In genomic region chr20:46751856-46752255, GRCh38 we compare ENCODE assay signal across 12 cellular contexts. TPM values are rescaled to one million over a fixed set of nuclear protein-coding genes. Genes with fewer than 3 reads are reported as not detected.
DNase-seq lines count a peak whose midpoint lies in the region; ATAC-seq and TF ChIP-seq lines count a peak whose summit lies in the region.
"Had no signal": no experiment of that assay in that cellular context is flagged by ENCODE, and none has a peak within 500 bp of the region (broad histone marks: within the 10 kb centered on the region; RNA-seq: fewer than 3 reads in every experiment).

No MANE protein-coding gene starts in this region.

- H3K4me3 Mint-ChIP-seq in WTC11 = no peak overlapping the region
- H3K4me3 Mint-ChIP-seq in CD4-positive, alpha-beta memory T cell = no peak overlapping the region
- H3K4me3 Mint-ChIP-seq: CD8-positive, alpha-beta memory T cell had no signal

- POLR2A ChIA-PET in WTC11 (lab: Charles Lee) = no interaction called here
- POLR2A ChIA-PET in CD4-positive, alpha-beta memory T cell (lab: Charles Lee; ENCODE audit: partially characterized antibody) = no interaction called here

- 49 to 54% methylated on average over 9 of the region's 9 CpGs for WGBS in testis, 2 donors

- H3K4me3 ChIP-seq in testis = peak overlapping the region in 1 of 2 donors; percentile 30
- H3K4me3 ChIP-seq in CD4-positive, alpha-beta memory T cell (ENCODE audit: low read length in 2 of 2) = no peak overlapping the region
- H3K4me3 ChIP-seq: body of pancreas, pancreas, smooth muscle cell had no signal

- intact Hi-C loops in testis (cut with DNase I; ENCODE audit: low total_unique reads) = loop anchor here (10.0 kb wide), 1 partner anchor 413 kb away; no protein-coding TSS in a partner anchor
- intact Hi-C loops in CD4-positive, alpha-beta memory T cell (cut with micrococcal nuclease) = no loop called here

- DNase-seq in ELR (ENCODE audit: low read depth) (peak; percentile 37), NCI-H524 (lab: John Stamatoyannopoulos, UW) (peak; percentile 91 to 92), WTC11 (ENCODE audit: low spot score) (no peak), testis (peak; percentile 52), NCI-H2196 treated with DMSO at 0.1 percent for 48 hours (lab: John Stamatoyannopoulos, UW; ENCODE audit: unreplicated experiment) (no peak)
- no peak for DNase-seq in CD4-positive, alpha-beta memory T cell
- DNase-seq: activated gamma-delta T cell; body of pancreas; CD8-positive, alpha-beta memory T cell had no signal

- no peaks in the 10 kb centered on the region for H3K9me3 Mint-ChIP-seq in WTC11
- H3K9me3 Mint-ChIP-seq in CD4-positive, alpha-beta memory T cell = peaks cover 0 to 2% (median 0%) of the 10 kb centered on the region in 8 donors
- H3K9me3 Mint-ChIP-seq: CD8-positive, alpha-beta memory T cell had no signal

- H3K4me1 Mint-ChIP-seq in WTC11 = no peaks in the 10 kb centered on the region
- H3K4me1 Mint-ChIP-seq in CD4-positive, alpha-beta memory T cell = peaks cover 0 to 4% (median 1%) of the 10 kb centered on the region in 4 donors
- H3K4me1 Mint-ChIP-seq: CD8-positive, alpha-beta memory T cell had no signal

- TF ChIP-seq CTCF in WTC11 (IDR thresholded peaks at IDR 0.05) = no peak
- no peak for TF ChIP-seq CTCF in testis (IDR thresholded peaks at IDR 0.05)

- H3K27ac ChIP-seq in testis = no peak overlapping the region
- H3K27ac ChIP-seq in CD4-positive, alpha-beta memory T cell (ENCODE audit: low read depth, low read length) = no peak overlapping the region
- H3K27ac ChIP-seq: body of pancreas, pancreas had no signal

- H3K9me3 ChIP-seq in testis = no peaks in the 10 kb centered on the region
- H3K9me3 ChIP-seq in CD4-positive, alpha-beta memory T cell (ENCODE audit: control insufficient read depth in 1 of 2, low read length in 2 of 2) = no peaks in the 10 kb centered on the region
- H3K9me3 ChIP-seq: body of pancreas, pancreas had no signal

- peaks cover 3% of the 10 kb centered on the region; the same call in 1 of the 2 replicates for H3K27me3 Mint-ChIP-seq in WTC11 (ENCODE audit: low read depth)
- peaks cover 23 to 33% of the 10 kb centered on the region in 2 donors for H3K27me3 Mint-ChIP-seq in CD4-positive, alpha-beta memory T cell

- H3K27ac Mint-ChIP-seq in WTC11 = no peak overlapping the region
- no peak overlapping the region for H3K27ac Mint-ChIP-seq in CD4-positive, alpha-beta memory T cell
- H3K27ac Mint-ChIP-seq: CD8-positive, alpha-beta memory T cell had no signal

- no peaks in the 10 kb centered on the region for H3K36me3 ChIP-seq in testis (ENCODE audit: low read depth, missing control alignments)
- no peaks in the 10 kb centered on the region for H3K36me3 ChIP-seq in CD4-positive, alpha-beta memory T cell (ENCODE audit: insufficient read depth, low read length)
- H3K36me3 ChIP-seq: pancreas had no signal

- no peak for TF ChIP-seq POLR2A in testis (IDR thresholded peaks at IDR 0.05)

- H3K27me3 ChIP-seq in testis = no peaks in the 10 kb centered on the region
- H3K27me3 ChIP-seq in CD4-positive, alpha-beta memory T cell (ENCODE audit: insufficient read depth, low read length) = no peaks in the 10 kb centered on the region
- H3K27me3 ChIP-seq: body of pancreas, pancreas had no signal

- 0 out of 2 replicates have a peak, but pooled peaks have one; percentile 22 for ATAC-seq in WTC11
- ATAC-seq in HG03565 (IDR thresholded peaks at IDR 0.05; ENCODE audit: unreplicated experiment) = no peak

- H3K4me1 ChIP-seq in testis = no peaks in the 10 kb centered on the region
- H3K4me1 ChIP-seq in CD4-positive, alpha-beta memory T cell (ENCODE audit: insufficient read depth, low read length) = no peaks in the 10 kb centered on the region
- H3K4me1 ChIP-seq: body of pancreas, pancreas had no signal

- no peaks in the 10 kb centered on the region for H3K36me3 Mint-ChIP-seq in WTC11
- H3K36me3 Mint-ChIP-seq in CD4-positive, alpha-beta memory T cell = no peaks in the 10 kb centered on the region
- H3K36me3 Mint-ChIP-seq: CD8-positive, alpha-beta memory T cell had no signal

- CTCF ChIA-PET in WTC11 (lab: Charles Lee) = interaction anchor here (0.8 to 2.6 kb wide), 13 partner anchors 17 to 455 kb away, joined by 3 to 13 read pairs (median 5); no protein-coding TSS in a partner anchor
- CTCF ChIA-PET in CD4-positive, alpha-beta memory T cell (lab: Charles Lee; ENCODE audit: partially characterized antibody) = interaction anchor here (0.9 to 3.7 kb wide), 4 partner anchors 11 to 13 kb away, joined by 3 to 21 read pairs (median 6); no protein-coding TSS in a partner anchor

TF ChIP-seq in WTC11, 78 proteins besides CTCF, POLR2A, EP300 and RAD21:
- TF ChIP-seq ZNF396 (CRISPR knock-in tag; IDR thresholded peaks at IDR 0.05; ENCODE audit: borderline replicate concordance) = no peak
- TF ChIP-seq NFYB (CRISPR knock-in tag; conservative IDR thresholded peaks at IDR 0.05; ENCODE audit: low read depth) = 0 out of 2 replicates have a peak, but pooled peaks have one; percentile 16

RNA-seq across cellular contexts. Expression of gene SLC2A10, which starts 42.4 kb away (rescaled TPM):
- total RNA-seq in WTC11 (2021) = 8.0 to 12.0 TPM (median 10.8 TPM) in 3 replicates
- 10 to 100 TPM; 12.0 to 12.2 TPM for total RNA-seq in testis
- polyA plus RNA-seq in testis (ENCODE audit: insufficient read depth, low read depth, low replicate concordance) = 4.8 TPM
- total RNA-seq in CD4-positive, alpha-beta memory T cell = not detected
- polyA plus RNA-seq in CD4-positive, alpha-beta memory T cell = not detected
- total RNA-seq: CD8-positive, alpha-beta memory T cell had no signal

Comparison
In these comparisons a context has a peak if more than half of its experiments do, and no peak if none do; other contexts are left out.
1. DNase-seq: peak in ELR (single experiment), NCI-H524 (2 of 2) and testis (single experiment); none in WTC11 (single experiment), NCI-H2196 treated with DMSO at 0.1 percent for 48 hours (single experiment) and CD4-positive, alpha-beta memory T cell (0 of 5).